Comparison of ENCODE assay signal across 19 cellular contexts in genomic region chr13:98658131-98658530, GRCh38.
DNase-seq lines count a peak whose midpoint lies in the region; ATAC-seq and TF ChIP-seq lines count a peak whose summit lies in the region.
"Had no signal": no experiment of that assay in that cellular context is flagged by ENCODE, and none has a peak within 500 bp of the region (broad histone marks: within the 10 kb centered on the region; RNA-seq: fewer than 3 reads in every experiment).

No MANE protein-coding gene starts in this region.

- H3K4me3 ChIP-seq in gastrocnemius medialis (no peak overlapping the region), endodermal cell (ENCODE audit: low read length) (no peak overlapping the region)
- H3K4me3 ChIP-seq: hepatocyte, SJCRH30 had no signal

- TF ChIP-seq POLR2A in gastrocnemius medialis (IDR thresholded peaks at IDR 0.05) = no peak

- H3K27me3 Mint-ChIP-seq in Calu3 (ENCODE audit: unreplicated experiment) (no peaks in the 10 kb centered on the region), endodermal cell (ENCODE audit: insufficient read depth) (peaks cover 2% of the 10 kb centered on the region)

- in situ Hi-C loops in gastrocnemius medialis (cut with MboI; ENCODE audit: low sequenced_read_pairs in 4 of 4) = loop anchor here (10.0 to 25.0 kb wide), 3 partner anchors 513 to 796 kb away; partner anchors contain the start of gene FARP1 (in 2 of the 4)

- no peak overlapping the region for H3K9ac ChIP-seq in endodermal cell (ENCODE audit: extremely low read depth, low read length, poor library complexity, severe bottlenecking)

- intact Hi-C loops in Calu3 (cut with micrococcal nuclease; ENCODE audit: unreplicated experiment) (no loop called here), gastrocnemius medialis (cut with DNase I; ENCODE audit: low total_unique reads) (no loop called here)

- no peaks in the 10 kb centered on the region for H3K36me3 ChIP-seq in gastrocnemius medialis
- H3K36me3 ChIP-seq in endodermal cell (ENCODE audit: control insufficient read depth, insufficient read depth, low read length) = no peaks in the 10 kb centered on the region
- H3K36me3 ChIP-seq: SJCRH30 had no signal

- H3K27ac ChIP-seq in gastrocnemius medialis = peak overlapping the region in 1 of 4 donors; percentile 9
- no peak overlapping the region for H3K27ac ChIP-seq in endodermal cell (ENCODE audit: low read depth, low read length)
- H3K27ac ChIP-seq: hepatocyte, SJCRH30 had no signal

- TF ChIP-seq CTCF in Calu3 (IDR thresholded peaks at IDR 0.05; ENCODE audit: unreplicated experiment) (no peak), gastrocnemius medialis (IDR thresholded peaks at IDR 0.05 in 4 of 5, conservative IDR thresholded peaks at IDR 0.05 in 1 of 5) (no peak), endodermal cell (conservative IDR thresholded peaks at IDR 0.05) (no peak)

- H3K9me3 ChIP-seq in gastrocnemius medialis = no peaks in the 10 kb centered on the region
- peaks cover 7% of the 10 kb centered on the region for H3K9me3 ChIP-seq in endodermal cell (ENCODE audit: control insufficient read depth, low read length)
- H3K9me3 ChIP-seq: SJCRH30 had no signal

- BruUV-seq in Calu3 (replicated peaks; lab: Mats Ljungman, UMichigan) = no TSS peak

- H3K4me1 ChIP-seq in gastrocnemius medialis (no peaks in the 10 kb centered on the region), endodermal cell (ENCODE audit: control insufficient read depth, insufficient read depth, low read length) (no peaks in the 10 kb centered on the region)

- CTCF ChIA-PET in Calu3 (lab: Charles Lee) = no interaction called here

- peak overlapping the region; percentile 73 for H3K27ac Mint-ChIP-seq in Calu3 (ENCODE audit: unreplicated experiment)
- no peak overlapping the region for H3K27ac Mint-ChIP-seq in endodermal cell
- H3K27ac Mint-ChIP-seq: B cell; effector memory CD8-positive, alpha-beta T cell had no signal

- H3K9me3 Mint-ChIP-seq in Calu3 (ENCODE audit: low read depth, unreplicated experiment) = no peaks in the 10 kb centered on the region
- H3K9me3 Mint-ChIP-seq in endodermal cell = peaks cover 22% of the 10 kb centered on the region
- H3K9me3 Mint-ChIP-seq: effector memory CD8-positive, alpha-beta T cell had no signal

- H3K36me3 Mint-ChIP-seq in Calu3 (ENCODE audit: insufficient read depth, unreplicated experiment) = no peaks in the 10 kb centered on the region
- no peaks in the 10 kb centered on the region for H3K36me3 Mint-ChIP-seq in endodermal cell (ENCODE audit: low read depth)

- DNase-seq in Calu3 = peak; percentile 46
- peak; percentile 33 for DNase-seq in RPMI7951 (ENCODE audit: low read depth)
- DNase-seq in fibroblast of the conjunctiva (ENCODE audit: low read depth) = peak; percentile 5
- DNase-seq in gastrocnemius medialis = no peak
- no peak for DNase-seq in DMS153 (lab: John Stamatoyannopoulos, UW)
- DNase-seq in SW 1271 (lab: John Stamatoyannopoulos, UW) = no peak
- no peak for DNase-seq in endodermal cell
- DNase-seq: activated CD8-positive, alpha-beta memory T cell treated with anti-CD3 and anti-CD28 coated beads, Interleukin-2, amount 50 U/mL, for 48 hours; activated naive CD4-positive, alpha-beta T cell treated with anti-CD3 and anti-CD28 coated beads, Interleukin-2, amount 50 U/mL, for 16 hours; effector memory CD8-positive, alpha-beta T cell; H7; retina; SJCRH30; stimulated activated CD4-positive, alpha-beta T cell treated with anti-CD3 and anti-CD28 coated beads, Interleukin-2, amount 100 ng/mL, for 48 hours; T1000 had no signal

- 89 to 95% methylated on average over 4 to 5 of the region's 5 CpGs for WGBS in endodermal cell (ENCODE audit: insufficient coverage in 1 of 2, insufficient read length in 1 of 2), 2 experiments

- no peaks in the 10 kb centered on the region for H3K27me3 ChIP-seq in gastrocnemius medialis
- H3K27me3 ChIP-seq in endodermal cell (ENCODE audit: control insufficient read depth, insufficient read depth, low read length, poor library complexity, severe bottlenecking) = no peaks in the 10 kb centered on the region
- H3K27me3 ChIP-seq: hepatocyte, SJCRH30 had no signal

- no peak overlapping the region for H3K4me3 Mint-ChIP-seq in Calu3 (ENCODE audit: low read depth, unreplicated experiment)
- no peak overlapping the region for H3K4me3 Mint-ChIP-seq in endodermal cell
- H3K4me3 Mint-ChIP-seq: B cell; effector memory CD8-positive, alpha-beta T cell; nephron had no signal

- H3K4me1 Mint-ChIP-seq in Calu3 (ENCODE audit: low read depth, unreplicated experiment) (no peaks in the 10 kb centered on the region), endodermal cell (peaks cover 2% of the 10 kb centered on the region)

- ATAC-seq in gastrocnemius medialis = peak; percentile 13 to 48
- ATAC-seq in HG03025 (IDR thresholded peaks at IDR 0.05; ENCODE audit: low FRiP score, unreplicated experiment) = no peak
- ATAC-seq: effector memory CD8-positive, alpha-beta T cell had no signal

Comparison
In these comparisons a context has a peak if more than half of its experiments do, and no peak if none do; other contexts are left out.
1. DNase-seq: peak in Calu3 (single experiment), RPMI7951 (single experiment) and fibroblast of the conjunctiva (single experiment); none in gastrocnemius medialis (0 of 2), DMS153 (single experiment), SW 1271 (0 of 2) and endodermal cell (single experiment).